8 cellular contexts compared by ENCODE assay signal in the genomic region with DNA sequence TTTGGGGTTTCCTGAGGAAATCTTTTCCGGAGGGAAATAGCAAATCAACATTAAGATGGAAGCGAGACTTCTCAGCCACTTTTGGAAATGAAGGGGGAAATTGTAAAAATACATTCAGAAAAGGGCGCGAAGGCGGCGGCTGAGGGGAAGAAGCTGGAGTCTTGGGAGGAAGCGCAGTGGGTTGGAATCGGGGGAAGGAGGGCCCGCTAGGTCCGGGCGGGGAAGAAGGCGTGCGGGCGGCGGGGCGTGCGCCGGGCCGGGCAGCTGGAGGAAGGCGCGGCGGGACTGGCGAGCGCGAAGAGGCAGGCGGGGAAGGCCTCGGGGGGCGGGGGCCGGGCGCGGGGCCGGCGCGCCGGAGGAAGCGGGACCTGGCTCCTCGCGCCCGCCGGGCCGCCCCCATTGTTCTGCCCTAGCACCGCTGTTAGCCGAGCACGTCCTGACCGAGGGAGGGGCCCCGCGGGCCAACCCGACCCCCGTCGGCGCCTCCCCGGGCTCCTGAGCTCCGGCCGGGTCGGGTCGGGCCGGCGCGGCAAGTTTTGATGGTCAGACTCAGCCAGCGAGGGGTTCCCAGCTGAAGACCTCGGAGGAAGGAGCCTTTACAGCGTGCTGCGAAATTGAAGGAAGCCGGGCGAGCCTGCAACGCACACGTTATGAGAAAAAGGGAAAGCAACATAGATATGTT.
DNase-seq lines count a peak whose midpoint lies in the region; ATAC-seq lines count a peak whose summit lies in the region.

No MANE protein-coding gene starts in this region.

- H3K27ac ChIP-seq in KOPT-K1 (ENCODE audit: low read depth, low read length, poor library complexity, severe bottlenecking): peak overlapping the region; percentile 92

- peak overlapping the region; percentile 75 to 89 for H3K27ac Mint-ChIP-seq in effector memory CD8-positive, alpha-beta T cell
- peak overlapping the region; percentile 99 for H3K27ac Mint-ChIP-seq in stimulated activated effector memory CD8-positive, alpha-beta T cell treated with anti-CD3 and anti-CD28 coated beads, Interleukin-12 subunit alpha, Interleukin-12 subunit beta, amount 100 ng/mL, for 72 hours

- peak overlapping the region; percentile 78 to 83 for H3K4me3 Mint-ChIP-seq in effector memory CD8-positive, alpha-beta T cell
- peak overlapping the region; percentile 95 for H3K4me3 Mint-ChIP-seq in stimulated activated effector memory CD8-positive, alpha-beta T cell treated with anti-CD3 and anti-CD28 coated beads, Interleukin-12 subunit alpha, Interleukin-12 subunit beta, amount 100 ng/mL, for 72 hours

- no peaks in the 10 kb centered on the region for H3K36me3 ChIP-seq in KOPT-K1 (ENCODE audit: insufficient read depth, low read length)

- peak; percentile 39 to 57 for DNase-seq in NCI-H446 (lab: John Stamatoyannopoulos, UW)
- DNase-seq in NCI-H446 treated with DMSO at 0.1 percent for 48 hours (lab: John Stamatoyannopoulos, UW): no peak
- DNase-seq in activated CD4-positive, alpha-beta T cell treated with anti-CD3 and anti-CD28 coated beads, Interleukin-2, amount 50 U/mL, for 48 hours: peak; percentile 53 to 60
- DNase-seq in effector memory CD8-positive, alpha-beta T cell: peak in 1 of 3 experiments; percentile 16
- DNase-seq in medulla oblongata (ENCODE audit: extremely low spot score): peak; percentile 62
- DNase-seq in stimulated activated effector memory CD8-positive, alpha-beta T cell treated with anti-CD3 and anti-CD28 coated beads, Interleukin-12 subunit alpha, Interleukin-12 subunit beta, amount 100 ng/mL, for 72 hours (ENCODE audit: low spot score in 2 of 2): peak; percentile 40 to 76
- no peak for DNase-seq in HPDE6-E6E7 (ENCODE audit: extremely low spot score)

- peaks cover 14% of the 10 kb centered on the region for H3K36me3 Mint-ChIP-seq in effector memory CD8-positive, alpha-beta T cell (ENCODE audit: insufficient read depth)
- peaks cover 7% of the 10 kb centered on the region for H3K36me3 Mint-ChIP-seq in stimulated activated effector memory CD8-positive, alpha-beta T cell treated with anti-CD3 and anti-CD28 coated beads, Interleukin-12 subunit alpha, Interleukin-12 subunit beta, amount 100 ng/mL, for 72 hours

- ATAC-seq in effector memory CD8-positive, alpha-beta T cell (replicated peaks): peak; percentile 14
- peak; percentile 63 for ATAC-seq in stimulated activated effector memory CD8-positive, alpha-beta T cell treated with anti-CD3 and anti-CD28 coated beads, Interleukin-12 subunit alpha, Interleukin-12 subunit beta, amount 100 ng/mL, for 72 hours

- H3K27me3 Mint-ChIP-seq in effector memory CD8-positive, alpha-beta T cell: peaks cover under 1% of the 10 kb centered on the region in 2 donors

- H3K9me3 Mint-ChIP-seq in effector memory CD8-positive, alpha-beta T cell: no peaks in the 10 kb centered on the region
- no peaks in the 10 kb centered on the region for H3K9me3 Mint-ChIP-seq in stimulated activated effector memory CD8-positive, alpha-beta T cell treated with anti-CD3 and anti-CD28 coated beads, Interleukin-12 subunit alpha, Interleukin-12 subunit beta, amount 100 ng/mL, for 72 hours

- H3K4me1 Mint-ChIP-seq in effector memory CD8-positive, alpha-beta T cell (ENCODE audit: low read depth in 2 of 2): peaks cover 15 to 26% of the 10 kb centered on the region in 2 donors
- peaks cover 19% of the 10 kb centered on the region for H3K4me1 Mint-ChIP-seq in stimulated activated effector memory CD8-positive, alpha-beta T cell treated with anti-CD3 and anti-CD28 coated beads, Interleukin-12 subunit alpha, Interleukin-12 subunit beta, amount 100 ng/mL, for 72 hours

- H3K9me3 ChIP-seq in KOPT-K1 (ENCODE audit: insufficient read depth, low read length, poor library complexity, severe bottlenecking): no peaks in the 10 kb centered on the region

Comparison
In these comparisons a context has a peak if more than half of its experiments do, and no peak if none do; other contexts are left out.
1. DNase-seq: peak in NCI-H446 (2 of 2), activated CD4-positive, alpha-beta T cell treated with anti-CD3 and anti-CD28 coated beads, Interleukin-2, amount 50 U/mL, for 48 hours (2 of 2), medulla oblongata (single experiment) and stimulated activated effector memory CD8-positive, alpha-beta T cell treated with anti-CD3 and anti-CD28 coated beads, Interleukin-12 subunit alpha, Interleukin-12 subunit beta, amount 100 ng/mL, for 72 hours (2 of 2); none in NCI-H446 treated with DMSO at 0.1 percent for 48 hours (single experiment) and HPDE6-E6E7 (single experiment).